11 cellular contexts compared by ENCODE assay signal in the genomic region with DNA sequence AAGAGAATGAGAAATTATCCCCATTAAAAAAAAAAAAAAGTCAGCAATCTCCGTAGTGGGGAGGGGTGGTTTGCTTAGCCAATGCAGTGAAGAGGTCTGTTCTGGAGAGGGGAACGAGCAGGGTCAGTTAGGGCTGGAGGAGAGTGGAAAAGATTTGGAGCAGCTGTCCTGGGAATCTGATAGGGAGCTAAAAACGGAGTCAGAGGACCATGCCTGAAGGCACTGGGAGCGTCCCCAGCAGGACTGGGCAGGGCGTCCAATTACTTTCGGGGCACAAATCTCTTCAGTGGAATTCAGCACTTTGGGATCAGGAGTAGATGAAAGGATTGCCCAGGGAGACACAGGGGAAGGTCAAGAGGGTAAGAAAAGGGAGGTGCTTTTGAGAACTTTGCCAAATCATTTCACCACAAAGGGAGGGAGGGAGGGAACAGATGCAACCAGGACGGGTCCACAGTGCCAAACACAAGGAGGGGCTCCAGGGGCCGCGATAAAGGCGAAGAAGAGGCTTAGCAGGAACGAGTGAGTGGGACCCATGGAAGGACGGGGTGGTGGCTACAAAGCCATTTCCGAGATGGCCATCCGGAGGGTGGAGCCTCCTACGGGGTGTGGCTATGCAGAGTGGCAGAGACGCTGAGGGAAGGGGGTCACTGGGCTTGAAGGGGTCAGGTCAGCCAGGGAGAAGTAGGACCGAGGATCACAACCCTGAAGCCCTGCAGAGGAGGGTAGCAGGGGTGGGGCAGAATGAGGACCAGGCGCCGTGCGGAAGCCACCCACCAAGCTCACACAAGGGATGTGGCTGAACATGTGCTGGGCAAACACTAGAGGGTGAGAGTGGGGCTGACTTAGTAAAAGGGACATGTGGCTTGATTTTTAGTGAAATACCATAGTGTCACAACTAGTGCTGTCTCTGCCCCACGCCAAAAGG.
DNase-seq lines count a peak whose midpoint lies in the region; ATAC-seq, FAIRE-seq and TF ChIP-seq lines count a peak whose summit lies in the region.
"Had no signal": no experiment of that assay in that cellular context is flagged by ENCODE, and none has a peak within 500 bp of the region (broad histone marks: within the 10 kb centered on the region; RNA-seq: fewer than 3 reads in every experiment).

No MANE protein-coding gene starts in this region.

- no peak for FAIRE-seq in urothelium cell line (lab: Jason Lieb, UNC)

- ATAC-seq in GM21367 (IDR thresholded peaks at IDR 0.05; ENCODE audit: unreplicated experiment) = no peak

- DNase-seq in GM10266 (ENCODE audit: extremely low spot score) (no peak), SJCRH30 (peak; percentile 82 to 90), cardiac muscle cell (ENCODE audit: low read depth in 1 of 2, low spot score in 1 of 2) (peak in 1 of 2 donors; percentile 80), retinal pigment epithelial cell (ENCODE audit: low read depth) (no peak), islet precursor cell (no peak), urothelium cell line (ENCODE audit: low spot score) (no peak)
- no peak for DNase-seq in effector memory CD4-positive, alpha-beta T cell
- DNase-seq: activated naive CD4-positive, alpha-beta T cell; EL; NCI-H2107 had no signal

- H3K9me3 ChIP-seq in SJCRH30 (replicated peaks) = no peaks in the 10 kb centered on the region
- H3K9me3 ChIP-seq in cardiac muscle cell (ENCODE audit: low read depth) = no peaks in the 10 kb centered on the region
- H3K9me3 ChIP-seq in effector memory CD4-positive, alpha-beta T cell (ENCODE audit: control insufficient read depth, low read length) = no peaks in the 10 kb centered on the region

- TF ChIP-seq CTCF in GM10266 (IDR thresholded peaks at IDR 0.05; ENCODE audit: control insufficient read depth, insufficient read depth, low read depth, missing control alignments) (peak; percentile 16), cardiac muscle cell (IDR thresholded peaks at IDR 0.05; ENCODE audit: low read depth, low read length) (no peak), retinal pigment epithelial cell (conservative IDR thresholded peaks at IDR 0.05; ENCODE audit: low read depth, low read length) (no peak)

- H3K4me3 ChIP-seq in SJCRH30 = peak overlapping the region; percentile 49
- H3K4me3 ChIP-seq in cardiac muscle cell = no peak overlapping the region
- peak overlapping the region; percentile 14 for H3K4me3 ChIP-seq in retinal pigment epithelial cell (ENCODE audit: low read length)
- no peak overlapping the region for H3K4me3 ChIP-seq in effector memory CD4-positive, alpha-beta T cell (ENCODE audit: insufficient read depth, low read depth, low read length, poor library complexity, severe bottlenecking)

- H3K4me1 ChIP-seq in SJCRH30 = no peaks in the 10 kb centered on the region; the same call in 1 of the 2 replicates
- peaks cover 23% of the 10 kb centered on the region for H3K4me1 ChIP-seq in cardiac muscle cell (ENCODE audit: low read depth)
- no peaks in the 10 kb centered on the region for H3K4me1 ChIP-seq in effector memory CD4-positive, alpha-beta T cell (ENCODE audit: control insufficient read depth, insufficient read depth, low read length, poor library complexity, severe bottlenecking)

- H3K27me3 ChIP-seq in SJCRH30 (no peaks in the 10 kb centered on the region), cardiac muscle cell (no peaks in the 10 kb centered on the region)
- no peaks in the 10 kb centered on the region for H3K27me3 ChIP-seq in effector memory CD4-positive, alpha-beta T cell (replicated peaks; ENCODE audit: control insufficient read depth, insufficient read depth, low read length, poor library complexity, severe bottlenecking)

- H3K27ac ChIP-seq in SJCRH30 = peak overlapping the region; percentile 60
- peak overlapping the region; percentile 72 for H3K27ac ChIP-seq in cardiac muscle cell
- H3K27ac ChIP-seq in effector memory CD4-positive, alpha-beta T cell (ENCODE audit: insufficient read depth, low read length, poor library complexity, severe bottlenecking) = no peak overlapping the region

- no peaks in the 10 kb centered on the region for H3K36me3 ChIP-seq in SJCRH30
- H3K36me3 ChIP-seq in cardiac muscle cell = no peaks in the 10 kb centered on the region
- H3K36me3 ChIP-seq in effector memory CD4-positive, alpha-beta T cell (ENCODE audit: control insufficient read depth, insufficient read depth, low read length) = no peaks in the 10 kb centered on the region

Comparison
In these comparisons a context has a peak if more than half of its experiments do, and no peak if none do; other contexts are left out.
1. DNase-seq: peak in SJCRH30 (2 of 2); none in GM10266 (single experiment), retinal pigment epithelial cell (single experiment), effector memory CD4-positive, alpha-beta T cell (0 of 3), islet precursor cell (single experiment) and urothelium cell line (single experiment).
2. H3K4me3 ChIP-seq: peak in SJCRH30 (single experiment) and retinal pigment epithelial cell (single experiment); none in cardiac muscle cell (single experiment) and effector memory CD4-positive, alpha-beta T cell (single experiment).